ENCODE assay signal across 7 cellular contexts in the genomic region with DNA sequence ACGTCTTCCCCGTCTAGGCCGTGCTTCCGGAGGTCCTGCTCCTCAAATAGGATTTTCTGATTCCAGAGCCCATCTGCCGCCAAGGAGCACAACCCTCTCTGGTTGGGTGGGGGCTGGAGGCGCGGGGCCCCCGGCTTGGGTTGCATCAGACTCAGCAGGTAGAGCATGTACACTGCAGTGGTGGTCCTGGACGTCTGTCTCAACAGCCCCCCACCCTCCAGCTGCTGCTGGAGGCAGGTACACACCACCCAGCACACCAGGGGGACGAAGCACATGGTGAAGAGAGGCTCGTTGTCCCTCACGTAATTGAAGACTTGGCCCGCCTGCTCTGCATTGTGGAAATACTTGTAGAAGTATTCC. TPM values are rescaled to one million over a fixed set of nuclear protein-coding genes. Genes with fewer than 3 reads are reported as not detected.
"Had no signal": no experiment of that assay in that cellular context is flagged by ENCODE, and none has a peak within 500 bp of the region (broad histone marks: within the 10 kb centered on the region; RNA-seq: fewer than 3 reads in every experiment).

No MANE protein-coding gene starts in this region.

- H3K9ac ChIP-seq: GM23248 had no signal

- H3K27ac Mint-ChIP-seq: HFFc6 had no signal

- H3K36me3 ChIP-seq: HAP-1 had no signal

- DNase-seq: GM23248, HFFc6, KBM-7 had no signal

- H3K9me3 Mint-ChIP-seq: HFFc6 had no signal

- H3K4me1 ChIP-seq: HAP-1 had no signal

- H3K9me3 ChIP-seq: HAP-1 had no signal

- H3K4me1 Mint-ChIP-seq: IgD-negative memory B cell had no signal

- H3K27ac ChIP-seq: GM23248, HL-60 had no signal

- H3K4me3 Mint-ChIP-seq: HFFc6, IgD-negative memory B cell had no signal

- H3K27me3 Mint-ChIP-seq: IgD-negative memory B cell had no signal

- H3K4me3 ChIP-seq: GM23248, HAP-1 had no signal

RNA-seq across cellular contexts. Expression of a gene that starts 13.9 kb away (rescaled TPM):
- total RNA-seq: GM23248, HFFc6, HT1080 had no signal
- polyA plus RNA-seq: GM23248 had no signal
